ENCODE assay signal across 7 cellular contexts in the genomic region with DNA sequence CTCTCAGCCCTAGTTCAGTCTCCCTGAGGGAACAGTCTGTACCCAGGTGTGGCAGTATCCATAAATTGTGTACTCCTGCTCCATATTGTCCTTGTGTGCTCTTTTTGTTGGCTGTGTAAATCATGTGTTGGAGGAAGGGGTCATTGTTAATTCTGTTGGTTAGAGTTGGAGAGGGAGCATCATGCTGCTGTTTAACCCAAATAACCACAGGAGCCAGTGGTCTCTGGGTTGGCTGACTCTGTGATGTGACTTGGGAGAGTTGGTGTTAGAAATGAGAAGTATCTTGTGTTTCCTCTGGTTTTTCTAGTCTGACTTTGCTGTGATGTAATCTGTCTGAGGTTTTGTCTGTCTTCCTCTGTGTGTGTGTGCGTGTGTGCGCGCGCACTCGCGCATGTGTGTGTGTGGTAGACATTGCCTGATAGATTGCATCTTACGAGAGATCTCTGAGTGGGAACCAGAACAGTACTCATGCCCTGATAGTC. TPM values are rescaled to one million over a fixed set of nuclear protein-coding genes. Genes with fewer than 3 reads are reported as not detected.
DNase-seq lines count a peak whose midpoint lies in the region; ATAC-seq and TF ChIP-seq lines count a peak whose summit lies in the region.

No MANE protein-coding gene starts in this region.

- no peak for TF ChIP-seq CTCF in dorsolateral prefrontal cortex (IDR thresholded peaks at IDR 0.05 in 54 of 56, conservative IDR thresholded peaks at IDR 0.05 in 2 of 56; ENCODE audit: low read depth in 1 of 56, partially characterized antibody in 56 of 56)
- no peak for TF ChIP-seq CTCF in neural crest cell (conservative IDR thresholded peaks at IDR 0.05)
- TF ChIP-seq CTCF in suprapubic skin (IDR thresholded peaks at IDR 0.05) = no peak

- H3K4me3 ChIP-seq in dorsolateral prefrontal cortex = peak overlapping the region in 1 of 59 donors; percentile 4
- H3K4me3 ChIP-seq in suprapubic skin = no peak overlapping the region

- peak; percentile 95 for DNase-seq in activated CD4-positive, alpha-beta T cell treated with anti-CD3 and anti-CD28 coated beads, Interleukin-2, amount 10 ng/mL, durations not matched to agents 24 days and 14 days
- DNase-seq in dorsolateral prefrontal cortex (peak in 3 of 10 donors; percentile 51 to 64 (median 57)), neural crest cell (ENCODE audit: low read depth, low spot score) (no peak), suprapubic skin (ENCODE audit: low spot score in 2 of 2) (no peak), DMS53 treated with DMSO at 0.1 percent for 48 hours (lab: John Stamatoyannopoulos, UW; ENCODE audit: unreplicated experiment) (no peak)

- peak overlapping the region in 43 of 59 donors; percentile 4 to 76 (median 49) for H3K27ac ChIP-seq in dorsolateral prefrontal cortex
- peak overlapping the region; percentile 75 for H3K27ac ChIP-seq in suprapubic skin

- peaks cover 41% of the 10 kb centered on the region for H3K4me1 Mint-ChIP-seq in activated CD4-positive, alpha-beta T cell treated with anti-CD3 and anti-CD28 coated beads, Interleukin-2, amount 10 ng/mL, durations not matched to agents 24 days and 14 days
- H3K4me1 Mint-ChIP-seq in neural crest cell = peaks cover 26% of the 10 kb centered on the region

- H3K36me3 Mint-ChIP-seq in activated CD4-positive, alpha-beta T cell treated with anti-CD3 and anti-CD28 coated beads, Interleukin-2, amount 10 ng/mL, durations not matched to agents 24 days and 14 days (ENCODE audit: low read depth) = peaks cover 18% of the 10 kb centered on the region
- H3K36me3 Mint-ChIP-seq in neural crest cell (ENCODE audit: low read depth) = peaks cover 24% of the 10 kb centered on the region

- WGBS in suprapubic skin = 80% methylated on average over 7 of the region's 7 CpGs

- peaks cover 63% of the 10 kb centered on the region for H3K4me1 ChIP-seq in suprapubic skin

- H3K4me3 Mint-ChIP-seq in activated CD4-positive, alpha-beta T cell treated with anti-CD3 and anti-CD28 coated beads, Interleukin-2, amount 10 ng/mL, durations not matched to agents 24 days and 14 days = peak overlapping the region; percentile 79
- H3K4me3 Mint-ChIP-seq in neural crest cell = no peak overlapping the region

- peak overlapping the region; percentile 93 for H3K27ac Mint-ChIP-seq in activated CD4-positive, alpha-beta T cell treated with anti-CD3 and anti-CD28 coated beads, Interleukin-2, amount 10 ng/mL, durations not matched to agents 24 days and 14 days
- H3K27ac Mint-ChIP-seq in neural crest cell (ENCODE audit: unreplicated experiment) = peak overlapping the region; percentile 16

- no peaks in the 10 kb centered on the region for H3K9me3 Mint-ChIP-seq in activated CD4-positive, alpha-beta T cell treated with anti-CD3 and anti-CD28 coated beads, Interleukin-2, amount 10 ng/mL, durations not matched to agents 24 days and 14 days
- no peaks in the 10 kb centered on the region for H3K9me3 Mint-ChIP-seq in neural crest cell

- TF ChIP-seq EP300 in suprapubic skin (IDR thresholded peaks at IDR 0.05) = no peak

- H3K27me3 ChIP-seq in dorsolateral prefrontal cortex (no peaks in the 10 kb centered on the region), suprapubic skin (no peaks in the 10 kb centered on the region)

- intact Hi-C loops in activated CD4-positive, alpha-beta T cell treated with anti-CD3 and anti-CD28 coated beads, Interleukin-2, amount 10 ng/mL, durations not matched to agents 24 days and 14 days (cut with micrococcal nuclease) = loop anchor here (1.0 to 2.0 kb wide), 6 partner anchors 51 to 787 kb away; partner anchors contain the start of genes MED19, SELENOH, TMX2 and UBE2L6
- intact Hi-C loops in dorsolateral prefrontal cortex (cut with DNase I) = loop anchor here in 1 of 2 donors (5.0 to 10.0 kb wide), 3 partner anchors 47 to 227 kb away; partner anchors contain the start of genes SELENOH, UBE2L6 and ZDHHC5

- no peaks in the 10 kb centered on the region for H3K9me3 ChIP-seq in suprapubic skin

- ATAC-seq in GM19452 (IDR thresholded peaks at IDR 0.05; ENCODE audit: unreplicated experiment) (peak; percentile 76), HG03520 (IDR thresholded peaks at IDR 0.05; ENCODE audit: unreplicated experiment) (peak; percentile 85)

- peaks cover 28% of the 10 kb centered on the region for H3K36me3 ChIP-seq in suprapubic skin

- no peaks in the 10 kb centered on the region for H3K27me3 Mint-ChIP-seq in activated CD4-positive, alpha-beta T cell treated with anti-CD3 and anti-CD28 coated beads, Interleukin-2, amount 10 ng/mL, durations not matched to agents 24 days and 14 days
- no peaks in the 10 kb centered on the region for H3K27me3 Mint-ChIP-seq in neural crest cell (ENCODE audit: low read depth)

- TF ChIP-seq POLR2A in suprapubic skin (IDR thresholded peaks at IDR 0.05) = no peak

RNA-seq across cellular contexts. Expression of gene CTNND1, which starts 30.5 kb away (rescaled TPM):
- 4.9 and 6.0 TPM in 2 replicates for total RNA-seq in activated CD4-positive, alpha-beta T cell treated with anti-CD3 and anti-CD28 coated beads, Interleukin-2, amount 10 ng/mL, durations not matched to agents 24 days and 14 days
- total RNA-seq in dorsolateral prefrontal cortex (100 to 1,000 TPM in 112 of 120 experiments, 10 to 100 TPM in 8; 92.0 to 159 (median 119) TPM), neural crest cell (144 TPM in 2 replicates), suprapubic skin (100 to 1,000 TPM; 216 to 336 (median 223) TPM)

RNA-seq across cellular contexts. Expression of gene BTBD18, which starts 40.5 kb away (rescaled TPM):
- not detected in 2 replicates for total RNA-seq in activated CD4-positive, alpha-beta T cell treated with anti-CD3 and anti-CD28 coated beads, Interleukin-2, amount 10 ng/mL, durations not matched to agents 24 days and 14 days
- total RNA-seq in dorsolateral prefrontal cortex = not detected
- not detected in 2 replicates for total RNA-seq in neural crest cell
- total RNA-seq in suprapubic skin = not detected

RNA-seq across cellular contexts. Expression of gene SELENOH, which starts 50.8 kb away (rescaled TPM):
- total RNA-seq in activated CD4-positive, alpha-beta T cell treated with anti-CD3 and anti-CD28 coated beads, Interleukin-2, amount 10 ng/mL, durations not matched to agents 24 days and 14 days = 211 and 216 TPM in 2 replicates
- total RNA-seq in dorsolateral prefrontal cortex = 100 to 1,000 TPM in 43 of 120 experiments, 10 to 100 TPM in 77; 48.0 to 151 (median 93.6) TPM
- total RNA-seq in neural crest cell = 208 and 212 TPM in 2 replicates
- total RNA-seq in suprapubic skin = 10 to 100 TPM; 62.0 to 74.6 (median 67.5) TPM

Comparison
In these comparisons a context has a peak if more than half of its experiments do, and no peak if none do; other contexts are left out.
1. RNA of gene CTNND1, which starts 30.5 kb away (total RNA-seq): 216 to 336 TPM in suprapubic skin, 144 TPM in neural crest cell and 92.0 to 159 TPM in dorsolateral prefrontal cortex; 4.9 to 6.0 TPM in activated CD4-positive, alpha-beta T cell treated with anti-CD3 and anti-CD28 coated beads, Interleukin-2, amount 10 ng/mL, durations not matched to agents 24 days and 14 days; every median in the first group is over 10 times any median in the second.